Comparison of ENCODE assay signal across 23 cellular contexts in genomic region chr1:115040501-115040900, GRCh38. TPM values are rescaled to one million over a fixed set of nuclear protein-coding genes. Genes with fewer than 3 reads are reported as not detected.
"Had no signal": no experiment of that assay in that cellular context is flagged by ENCODE, and none has a peak within 500 bp of the region (broad histone marks: within the 10 kb centered on the region; RNA-seq: fewer than 3 reads in every experiment).

No MANE protein-coding gene starts in this region.

- H3K27me3 ChIP-seq: esophagus squamous epithelium, sigmoid colon, suprapubic skin, upper lobe of left lung had no signal

- H3K4me3 ChIP-seq: esophagus squamous epithelium, psoas muscle, sigmoid colon, suprapubic skin, upper lobe of left lung had no signal

- H3K27ac Mint-ChIP-seq: activated CD8-positive, alpha-beta memory T cell treated with anti-CD3 and anti-CD28 coated beads, Interleukin-2, amount 10 ng/mL, durations not matched to agents 7 days and 5 days; activated naive CD8-positive, alpha-beta T cell; activated T-cell treated with anti-CD3 and anti-CD28 coated beads, Interleukin-2, amount 50 U/mL, for 24 hours; brain; natural killer cell had no signal

- H3K9me3 Mint-ChIP-seq: brain, natural killer cell had no signal

- H3K27me3 Mint-ChIP-seq: activated CD8-positive, alpha-beta memory T cell treated with anti-CD3 and anti-CD28 coated beads, Interleukin-2, amount 10 ng/mL, durations not matched to agents 7 days and 5 days; activated naive CD8-positive, alpha-beta T cell; activated T-cell treated with anti-CD3 and anti-CD28 coated beads, Interleukin-2, amount 50 U/mL, for 24 hours had no signal

- DNase-seq: activated CD4-positive, alpha-beta T cell treated with anti-CD3 and anti-CD28 coated beads for 1 hour; activated CD4-positive, alpha-beta T cell treated with anti-CD3 and anti-CD28 coated beads, Interleukin-2, amount 50 U/mL, for 48 hours; activated CD8-positive, alpha-beta memory T cell treated with anti-CD3 and anti-CD28 coated beads, Interleukin-2, amount 10 ng/mL, durations not matched to agents 7 days and 5 days; activated effector memory CD4-positive, alpha-beta T cell treated with anti-CD3 and anti-CD28 coated beads, Interleukin-2, amount 50 U/mL, for 16 hours; activated T-cell treated with anti-CD3 and anti-CD28 coated beads, Interleukin-2, amount 50 U/mL, for 24 hours; amygdala; esophagus squamous epithelium; foreskin melanocyte; head of caudate nucleus; natural killer cell; nucleus accumbens; psoas muscle; sigmoid colon; stimulated activated CD4-positive, alpha-beta T cell treated with anti-CD3 and anti-CD28 coated beads, Interleukin-2, amount 100 ng/mL, for 24 hours; stimulated activated naive CD4-positive, alpha-beta T cell treated with Interleukin-2 at 50 U/mL for 16 hours; upper lobe of left lung had no signal

- H3K36me3 ChIP-seq: esophagus squamous epithelium, suprapubic skin, upper lobe of left lung had no signal

- H3K9me3 ChIP-seq: esophagus squamous epithelium, psoas muscle, sigmoid colon, suprapubic skin, upper lobe of left lung had no signal

- H3K4me3 Mint-ChIP-seq: activated CD8-positive, alpha-beta memory T cell treated with anti-CD3 and anti-CD28 coated beads, Interleukin-2, amount 10 ng/mL, durations not matched to agents 7 days and 5 days; activated naive CD8-positive, alpha-beta T cell; activated T-cell treated with anti-CD3 and anti-CD28 coated beads, Interleukin-2, amount 50 U/mL, for 24 hours; brain; natural killer cell had no signal

- H3K4me1 Mint-ChIP-seq: activated CD8-positive, alpha-beta memory T cell treated with anti-CD3 and anti-CD28 coated beads, Interleukin-2, amount 10 ng/mL, durations not matched to agents 7 days and 5 days; brain; natural killer cell had no signal

- H3K27ac ChIP-seq: esophagus squamous epithelium, psoas muscle, sigmoid colon, suprapubic skin, upper lobe of left lung had no signal

- H3K4me1 ChIP-seq: esophagus squamous epithelium, psoas muscle, suprapubic skin, upper lobe of left lung had no signal

RNA-seq across cellular contexts. Expression of gene TSHB, which starts 10.9 kb away (rescaled TPM):
- total RNA-seq: activated CD8-positive, alpha-beta memory T cell treated with anti-CD3 and anti-CD28 coated beads, Interleukin-2, amount 10 ng/mL, durations not matched to agents 7 days and 5 days; cerebellum; dermis microvascular lymphatic vessel endothelial cell; esophagus squamous epithelium; left lobe of liver; mucosa of gallbladder; natural killer cell; psoas muscle; sigmoid colon; suprapubic skin; upper lobe of left lung had no signal
